In the genomic region with DNA sequence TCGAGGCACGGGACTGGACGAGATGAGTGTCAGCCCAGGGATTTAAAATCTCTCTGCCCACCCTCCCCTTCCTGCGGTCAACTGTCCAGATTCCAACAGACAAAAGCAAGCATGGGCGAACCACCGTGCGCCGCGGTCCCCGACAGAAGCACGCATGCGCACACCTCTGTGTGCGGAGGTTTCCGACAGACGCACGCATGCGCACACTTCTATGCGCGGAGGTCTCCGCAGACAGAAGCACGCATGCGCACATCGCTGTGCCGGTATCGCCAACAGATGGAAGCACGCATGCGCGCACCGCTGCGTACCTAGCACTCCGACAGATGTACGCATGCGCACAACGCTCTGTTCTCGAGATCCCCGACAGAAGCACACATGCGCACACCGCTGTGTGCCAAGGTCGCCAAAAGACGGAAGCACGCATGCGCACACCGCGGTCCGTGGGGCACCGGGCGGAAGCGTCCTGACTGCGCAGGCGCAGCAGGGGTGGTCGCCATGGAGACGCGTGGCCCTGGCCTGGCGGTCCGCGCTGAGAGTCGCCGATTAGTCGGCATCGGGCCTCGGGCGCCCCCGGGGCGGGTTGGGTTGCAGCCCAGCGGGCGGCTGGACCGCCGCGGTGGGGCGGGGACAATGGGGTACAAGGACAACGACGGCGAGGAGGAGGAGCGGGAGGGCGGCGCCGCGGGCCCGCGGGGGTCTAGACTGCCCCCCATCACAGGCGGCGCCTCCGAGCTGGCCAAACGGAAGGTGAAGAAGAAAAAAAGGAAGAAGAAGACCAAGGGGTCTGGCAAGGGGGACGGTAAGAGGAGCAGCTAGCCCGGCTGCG, we compare ENCODE assay signal across 8 cellular contexts. TPM values are rescaled to one million over a fixed set of nuclear protein-coding genes. Genes with fewer than 3 reads are reported as not detected.
A peak's percentile ranks its signal among the peaks of the same experiment; 100 is the strongest.
DNase-seq lines count a peak whose midpoint lies in the region; ATAC-seq, FAIRE-seq and TF ChIP-seq lines count a peak whose summit lies in the region.

No MANE protein-coding gene starts in this region.

- no peaks in the 10 kb centered on the region for H3K27me3 ChIP-seq in vagina

- H3K4me3 ChIP-seq in vagina = peak overlapping the region; percentile 60 to 83

- H3K9me3 ChIP-seq in vagina = no peaks in the 10 kb centered on the region

- FAIRE-seq in GM18507 (lab: Jason Lieb, UNC) = peak; percentile 100

- H3K27ac ChIP-seq in vagina = peak overlapping the region; percentile 76

- peak; percentile 83 for DNase-seq in GM18507 (ENCODE audit: extremely low spot score, insufficient read length, low read depth)
- peak; percentile 95 for DNase-seq in NCI-H2029 (lab: John Stamatoyannopoulos, UW)
- peak; percentile 99 for DNase-seq in T-helper 9 cell
- DNase-seq in astrocyte of the hippocampus (ENCODE audit: low read depth, low spot score) = peak; percentile 100
- DNase-seq in hepatic stellate cell (ENCODE audit: low spot score) = peak; percentile 100
- peak; percentile 98 for DNase-seq in putamen (ENCODE audit: low spot score)
- DNase-seq in vagina (ENCODE audit: extremely low spot score in 2 of 2) = peak in 1 of 2 donors; percentile 99

- peaks cover 19% of the 10 kb centered on the region for H3K4me1 ChIP-seq in vagina

- H3K36me3 ChIP-seq in vagina = no peaks in the 10 kb centered on the region

- no peak for TF ChIP-seq POLR2A in vagina (IDR thresholded peaks at IDR 0.05)

- intact Hi-C loops in vagina (cut with DNase I) = no loop called here

- peak; percentile 74 for ATAC-seq in HG02973 (IDR thresholded peaks at IDR 0.05; ENCODE audit: unreplicated experiment)

- no peak for TF ChIP-seq CTCF in vagina (IDR thresholded peaks at IDR 0.05)

RNA-seq across cellular contexts. Expression of gene RFLNB, which starts 35.7 kb away (rescaled TPM):
- total RNA-seq in vagina = 12.5 TPM

RNA-seq across cellular contexts. Expression of gene RPH3AL, which starts 57.5 kb away (rescaled TPM):
- total RNA-seq in vagina = 43.5 TPM
